In the genomic region with DNA sequence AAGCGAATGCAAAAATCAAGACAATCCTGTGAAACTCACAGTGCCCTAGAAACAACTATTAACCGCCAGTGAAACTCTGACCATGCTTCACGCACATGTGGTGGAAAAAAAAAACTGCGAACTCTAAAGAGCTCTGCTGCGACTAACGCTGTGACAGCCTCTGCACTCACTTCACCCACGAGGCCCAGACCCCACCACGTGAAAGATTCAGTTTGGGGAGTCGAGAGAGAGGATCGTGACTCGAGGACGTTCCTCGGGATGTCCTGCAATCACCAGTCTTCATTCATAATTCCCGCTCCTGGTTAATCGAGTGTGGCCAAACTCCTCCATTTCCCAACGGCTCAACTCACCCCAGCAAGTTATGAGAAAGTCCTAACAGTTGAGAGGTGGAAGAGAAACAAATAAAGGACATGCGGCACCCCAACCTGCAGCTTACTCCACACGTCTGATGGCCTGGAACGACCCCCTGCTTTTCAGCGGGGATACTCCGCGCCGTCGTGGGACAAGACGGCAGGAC, we compare ENCODE assay signal across 8 cellular contexts.
DNase-seq lines count a peak whose midpoint lies in the region; ATAC-seq lines count a peak whose summit lies in the region.

No MANE protein-coding gene starts in this region.

- no peaks in the 10 kb centered on the region for H3K4me1 ChIP-seq in iPS-15b (ENCODE audit: control insufficient read depth, insufficient read depth, low read length)

- H3K27me3 ChIP-seq in iPS-15b (ENCODE audit: control insufficient read depth, insufficient read depth, low read length) = no peaks in the 10 kb centered on the region

- H3K9ac ChIP-seq in iPS-15b (ENCODE audit: low read depth, low read length) = peak overlapping the region; percentile 98

- H3K4me3 ChIP-seq in GM08714 (ENCODE audit: low read length) = peak overlapping the region; percentile 92
- H3K4me3 ChIP-seq in iPS-15b (ENCODE audit: low read depth, low read length) = peak overlapping the region; percentile 91

- no peaks in the 10 kb centered on the region for H3K9me3 ChIP-seq in iPS-15b (ENCODE audit: control insufficient read depth, insufficient read depth, low read length)

- no peak for ATAC-seq in GM21825 (IDR thresholded peaks at IDR 0.05; ENCODE audit: unreplicated experiment)
- no peak for ATAC-seq in HG03097 (IDR thresholded peaks at IDR 0.05; ENCODE audit: low FRiP score, unreplicated experiment)
- no peak for ATAC-seq in HG03139 (IDR thresholded peaks at IDR 0.05; ENCODE audit: unreplicated experiment)

- peak; percentile 57 for DNase-seq in NCI-H69 (lab: John Stamatoyannopoulos, UW)
- DNase-seq in activated naive CD4-positive, alpha-beta T cell treated with anti-CD3 and anti-CD28 coated beads, Interleukin-2, amount 50 U/mL, for 16 hours = peak; percentile 74
- peak; percentile 41 to 48 for DNase-seq in stimulated activated CD4-positive, alpha-beta T cell treated with anti-CD3 and anti-CD28 coated beads, Interleukin-12 subunit alpha, Interleukin-12 subunit beta, amount 100 ng/mL, for 24 hours (ENCODE audit: low read depth in 2 of 2)

- peaks cover 23% of the 10 kb centered on the region for H3K36me3 ChIP-seq in iPS-15b (ENCODE audit: control insufficient read depth, insufficient read depth, low read length)
